In genomic region chr1:32766328-32766972, GRCh38 we compare ENCODE assay signal across 15 cellular contexts. TPM values are rescaled to one million over a fixed set of nuclear protein-coding genes. Genes with fewer than 3 reads are reported as not detected.
A peak's percentile ranks its signal among the peaks of the same experiment; 100 is the strongest.
DNase-seq lines count a peak whose midpoint lies in the region; ATAC-seq and TF ChIP-seq lines count a peak whose summit lies in the region.
"Had no signal": no experiment of that assay in that cellular context is flagged by ENCODE, and none has a peak within 500 bp of the region (broad histone marks: within the 10 kb centered on the region; RNA-seq: fewer than 3 reads in every experiment).

No MANE protein-coding gene starts in this region.

- H3K79me2 ChIP-seq in smooth muscle cell (ENCODE audit: low read depth) = peaks cover 17% of the 10 kb centered on the region

- peaks cover 4% of the 10 kb centered on the region for H3F3A ChIP-seq in smooth muscle cell (ENCODE audit: low read depth)

- no peak overlapping the region for H2AFZ ChIP-seq in smooth muscle cell (ENCODE audit: low read depth)

- peaks cover 32% of the 10 kb centered on the region for H3K4me1 ChIP-seq in iPS-20b (ENCODE audit: insufficient read depth, low read length)
- H3K4me1 ChIP-seq in smooth muscle cell (ENCODE audit: low read depth) = peaks cover 24% of the 10 kb centered on the region
- no peaks in the 10 kb centered on the region for H3K4me1 ChIP-seq in effector memory CD4-positive, alpha-beta T cell (ENCODE audit: control insufficient read depth, insufficient read depth, low read length, poor library complexity, severe bottlenecking)

- peak overlapping the region; percentile 84 for H3K4me2 ChIP-seq in smooth muscle cell

- POLR2A ChIA-PET in WTC11 (lab: Charles Lee) = interaction anchor here (0.5 to 1.4 kb wide), 3 partner anchors 30 to 298 kb away, joined by 4 to 6 read pairs (median 5); no protein-coding TSS in a partner anchor

- H3K27me3 Mint-ChIP-seq in WTC11 (ENCODE audit: low read depth) = no peaks in the 10 kb centered on the region
- H3K27me3 Mint-ChIP-seq: activated naive CD8-positive, alpha-beta T cell treated with anti-CD3 and anti-CD28 coated beads for 36 hours had no signal

- peak overlapping the region; percentile 89 for H3K4me3 Mint-ChIP-seq in WTC11
- H3K4me3 Mint-ChIP-seq: activated naive CD8-positive, alpha-beta T cell treated with anti-CD3 and anti-CD28 coated beads for 36 hours had no signal

- peaks cover 30% of the 10 kb centered on the region for H3K36me3 Mint-ChIP-seq in WTC11
- H3K36me3 Mint-ChIP-seq: activated naive CD8-positive, alpha-beta T cell treated with anti-CD3 and anti-CD28 coated beads for 36 hours had no signal

- peak; percentile 35 for ATAC-seq in WTC11
- no peak for ATAC-seq in HG02623 (IDR thresholded peaks at IDR 0.05; ENCODE audit: unreplicated experiment)

- H3K27ac ChIP-seq in iPS-20b (ENCODE audit: low read length) (peak overlapping the region; percentile 96), smooth muscle cell (ENCODE audit: low read depth) (no peak overlapping the region)
- no peak overlapping the region for H3K27ac ChIP-seq in effector memory CD4-positive, alpha-beta T cell (ENCODE audit: insufficient read depth, low read length, poor library complexity, severe bottlenecking)
- H3K27ac ChIP-seq: BLaER1 treated with 17β-estradiol and CSF1 and Interleukin-3, amounts not matched to agents 10 nM and 100 nM; SK-N-MC had no signal

- peak overlapping the region; percentile 88 for H3K9ac ChIP-seq in iPS-20b (ENCODE audit: low read depth, low read length)
- no peak overlapping the region for H3K9ac ChIP-seq in smooth muscle cell (ENCODE audit: low read depth)
- H3K9ac ChIP-seq: BLaER1 treated with 17β-estradiol and CSF1 and Interleukin-3, amounts not matched to agents 10 nM and 100 nM had no signal

- no peak for TF ChIP-seq CTCF in WTC11 (IDR thresholded peaks at IDR 0.05)
- TF ChIP-seq CTCF in smooth muscle cell (IDR thresholded peaks at IDR 0.05; ENCODE audit: borderline replicate concordance, insufficient read depth, poor library complexity, severe bottlenecking) = no peak

- CTCF ChIA-PET in WTC11 (lab: Charles Lee) = interaction anchor here (0.6 to 1.5 kb wide), 6 partner anchors 9 to 361 kb away, joined by 3 to 13 read pairs (median 4); no protein-coding TSS in a partner anchor

- H3K27ac Mint-ChIP-seq in WTC11 = peak overlapping the region; percentile 60
- H3K27ac Mint-ChIP-seq: activated naive CD8-positive, alpha-beta T cell treated with anti-CD3 and anti-CD28 coated beads for 36 hours had no signal

- no peaks in the 10 kb centered on the region for H3K9me3 Mint-ChIP-seq in WTC11
- H3K9me3 Mint-ChIP-seq: activated naive CD8-positive, alpha-beta T cell treated with anti-CD3 and anti-CD28 coated beads for 36 hours had no signal

- peak overlapping the region; percentile 47 for H3K4me3 ChIP-seq in H7 (ENCODE audit: insufficient read depth, low read depth, low read length)
- peak overlapping the region; percentile 67 for H3K4me3 ChIP-seq in iPS-20b (ENCODE audit: low read length)
- peak overlapping the region; percentile 31 for H3K4me3 ChIP-seq in smooth muscle cell
- no peak overlapping the region for H3K4me3 ChIP-seq in effector memory CD4-positive, alpha-beta T cell (ENCODE audit: insufficient read depth, low read depth, low read length, poor library complexity, severe bottlenecking)
- H3K4me3 ChIP-seq: BLaER1 treated with 17β-estradiol and CSF1 and Interleukin-3, amounts not matched to agents 10 nM and 100 nM; mucosa of descending colon; SK-N-MC had no signal

- DNase-seq in H7 = peak; percentile 88
- DNase-seq in WTC11 (ENCODE audit: low spot score) = peak; percentile 42
- no peak for DNase-seq in smooth muscle cell (lab: John Stamatoyannopoulos, UW; ENCODE audit: unreplicated experiment)
- no peak for DNase-seq in NCI-H748 treated with DMSO at 0.1 percent for 48 hours (lab: John Stamatoyannopoulos, UW)
- no peak for DNase-seq in epidermal melanocyte (ENCODE audit: insufficient read length, low spot score)
- DNase-seq in effector memory CD4-positive, alpha-beta T cell = no peak
- DNase-seq: activated naive CD8-positive, alpha-beta T cell treated with anti-CD3 and anti-CD28 coated beads for 36 hours; GOT3; NCI-H187 treated with DMSO at 0.1 percent for 48 hours; stimulated activated CD4-positive, alpha-beta T cell treated with anti-CD3 and anti-CD28 coated beads, Interleukin-2, amount 100 ng/mL, for 24 hours had no signal

- 39% methylated on average over 7 of the region's 7 CpGs for WGBS in smooth muscle cell (ENCODE audit: low lambda C conversion rate)

- H3K4me1 Mint-ChIP-seq in WTC11 = peaks cover 63% of the 10 kb centered on the region

- H3K9me3 ChIP-seq in iPS-20b (ENCODE audit: insufficient read depth, low read depth, low read length) (no peaks in the 10 kb centered on the region), smooth muscle cell (replicated peaks; ENCODE audit: low read depth) (no peaks in the 10 kb centered on the region)
- H3K9me3 ChIP-seq in effector memory CD4-positive, alpha-beta T cell (ENCODE audit: control insufficient read depth, low read length) = no peaks in the 10 kb centered on the region
- H3K9me3 ChIP-seq: BLaER1 treated with 17β-estradiol and CSF1 and Interleukin-3, amounts not matched to agents 10 nM and 100 nM; mucosa of descending colon had no signal

- peaks cover 28% of the 10 kb centered on the region for H4K20me1 ChIP-seq in smooth muscle cell (ENCODE audit: low read depth)

- H3K27me3 ChIP-seq in H7 (ENCODE audit: control insufficient read depth, insufficient read depth, low read length) (no peaks in the 10 kb centered on the region), iPS-20b (ENCODE audit: insufficient read depth, low read length) (no peaks in the 10 kb centered on the region), smooth muscle cell (ENCODE audit: low read depth) (no peaks in the 10 kb centered on the region)
- H3K27me3 ChIP-seq in effector memory CD4-positive, alpha-beta T cell (replicated peaks; ENCODE audit: control insufficient read depth, insufficient read depth, low read length, poor library complexity, severe bottlenecking) = no peaks in the 10 kb centered on the region
- H3K27me3 ChIP-seq: BLaER1 treated with 17β-estradiol and CSF1 and Interleukin-3, amounts not matched to agents 10 nM and 100 nM had no signal

- H3K36me3 ChIP-seq in H7 (replicated peaks; ENCODE audit: control insufficient read depth, insufficient read depth, low read length) = peaks cover 10% of the 10 kb centered on the region
- peaks cover 37% of the 10 kb centered on the region for H3K36me3 ChIP-seq in iPS-20b (ENCODE audit: insufficient read depth, low read depth, low read length)
- no peaks in the 10 kb centered on the region for H3K36me3 ChIP-seq in smooth muscle cell (ENCODE audit: low read depth)
- H3K36me3 ChIP-seq in effector memory CD4-positive, alpha-beta T cell (ENCODE audit: control insufficient read depth, insufficient read depth, low read length) = no peaks in the 10 kb centered on the region
- H3K36me3 ChIP-seq: BLaER1 treated with 17β-estradiol and CSF1 and Interleukin-3, amounts not matched to agents 10 nM and 100 nM had no signal

TF ChIP-seq in WTC11, 78 proteins besides CTCF, POLR2A, EP300 and RAD21:
- TF ChIP-seq ZNF423 (CRISPR knock-in tag; IDR thresholded peaks at IDR 0.05) = no peak
- TF ChIP-seq USF1 (CRISPR knock-in tag; IDR thresholded peaks at IDR 0.05) = peak; percentile 81
- TF ChIP-seq MAX (CRISPR knock-in tag; IDR thresholded peaks at IDR 0.05) = 0 out of 2 replicates have a peak, but pooled peaks have one; percentile 40
- peak; percentile 85 for TF ChIP-seq USF2 (CRISPR knock-in tag; IDR thresholded peaks at IDR 0.05)
TF ChIP-seq in WTC11: peak in this region for 3.

RNA-seq across cellular contexts. Expression of gene YARS1, which starts 50.7 kb away (rescaled TPM):
- total RNA-seq in H7 (2014; rRNA removed; shearing (Covaris generic)) = 239 and 260 TPM in 2 replicates
- total RNA-seq in WTC11 (2021) (142 to 197 TPM (median 154 TPM) in 3 replicates), smooth muscle cell (52.1 and 56.5 TPM in 2 replicates)
- polyA plus RNA-seq in smooth muscle cell = 82.9 and 96.9 TPM in 2 replicates

RNA-seq across cellular contexts. Expression of gene S100PBP, which starts 51.0 kb away (rescaled TPM):
- 83.0 and 83.4 TPM in 2 replicates for total RNA-seq in H7 (2014; rRNA removed; shearing (Covaris generic))
- total RNA-seq in WTC11 (2021) = 62.9 to 73.2 TPM (median 70.2 TPM) in 3 replicates
- total RNA-seq in smooth muscle cell = 39.1 and 39.7 TPM in 2 replicates
- 13.1 and 22.1 TPM in 2 replicates for polyA plus RNA-seq in smooth muscle cell

Comparison
In these comparisons a context has a peak if more than half of its experiments do, and no peak if none do; other contexts are left out.
1. DNase-seq: peak in H7 (single experiment) and WTC11 (single experiment); none in smooth muscle cell (single experiment), NCI-H748 treated with DMSO at 0.1 percent for 48 hours (single experiment), epidermal melanocyte (single experiment) and effector memory CD4-positive, alpha-beta T cell (0 of 3).